8 cellular contexts compared by ENCODE assay signal in the genomic region with DNA sequence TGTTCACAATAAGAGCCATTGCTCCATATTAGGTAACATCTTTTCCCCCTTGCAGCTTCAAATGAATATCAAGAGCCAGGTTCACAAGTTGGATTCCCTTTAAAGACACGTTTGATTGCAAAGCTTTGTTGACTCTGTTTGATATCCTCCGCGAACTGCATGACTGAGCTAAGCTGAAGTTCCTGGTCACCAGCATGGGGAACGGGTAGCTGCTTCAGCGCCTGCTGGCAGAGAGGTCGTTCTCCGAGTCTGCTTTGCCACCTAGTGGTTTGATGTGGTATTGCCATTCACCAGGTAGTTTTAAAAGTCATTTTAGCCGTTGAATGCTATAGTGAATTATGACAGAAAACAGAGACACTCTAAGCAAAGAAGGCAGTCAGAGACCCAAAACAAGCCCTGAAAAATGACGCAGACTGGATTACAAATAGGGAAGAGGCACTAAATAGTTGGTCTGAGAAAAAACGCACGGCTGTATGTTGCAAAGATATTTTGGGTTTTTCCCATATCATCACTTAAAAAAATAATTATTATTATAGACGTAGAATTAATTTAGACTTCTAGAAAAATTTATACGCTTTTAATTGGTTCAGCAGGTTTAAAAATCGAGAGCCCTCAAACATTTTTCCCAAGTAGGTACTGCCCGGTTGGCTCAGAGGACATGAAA.
A peak's percentile ranks its signal among the peaks of the same experiment; 100 is the strongest.
DNase-seq lines count a peak whose midpoint lies in the region; ATAC-seq, FAIRE-seq and TF ChIP-seq lines count a peak whose summit lies in the region.

No MANE protein-coding gene starts in this region.

- H3K4me3 Mint-ChIP-seq in WTC11: peak overlapping the region; percentile 46

- H3K27ac Mint-ChIP-seq in WTC11: no peak overlapping the region

- no peaks in the 10 kb centered on the region for H3K27me3 Mint-ChIP-seq in WTC11 (ENCODE audit: low read depth)

- intact Hi-C loops in kidney (cut with DNase I): loop anchor here (10.0 kb wide), 1 partner anchor 493 kb away; no protein-coding TSS in a partner anchor

- no peak overlapping the region for H3K27ac ChIP-seq in kidney (ENCODE audit: low read depth in 2 of 2, low read length in 2 of 2)

- TF ChIP-seq CTCF in WTC11 (IDR thresholded peaks at IDR 0.05) (peak; percentile 91), kidney (IDR thresholded peaks at IDR 0.05; ENCODE audit: borderline replicate concordance, extremely low read depth, insufficient read depth) (peak; percentile 97)

- peak; percentile 98 for ATAC-seq in GM18868 (IDR thresholded peaks at IDR 0.05; ENCODE audit: unreplicated experiment)
- ATAC-seq in HG03103 (IDR thresholded peaks at IDR 0.05; ENCODE audit: low read depth, unreplicated experiment): peak; percentile 99
- ATAC-seq in WTC11: peak; percentile 97

- POLR2A ChIA-PET in WTC11 (lab: Charles Lee): interaction anchor here (0.9 kb wide), 1 partner anchor 84 kb away, joined by 3 read pairs; no protein-coding TSS in a partner anchor

- CTCF ChIA-PET in WTC11 (lab: Charles Lee): interaction anchor here (0.5 to 2.0 kb wide), 30 partner anchors 9 to 1179 kb away, joined by 3 to 15 read pairs (median 3); a partner anchor contains a TSS

- peak; percentile 83 for DNase-seq in AG08395 (ENCODE audit: low spot score)
- DNase-seq in NCI-H2171 (lab: John Stamatoyannopoulos, UW): peak; percentile 17
- peak; percentile 80 for DNase-seq in WTC11 (ENCODE audit: low spot score)
- DNase-seq in central memory CD4-positive, alpha-beta T cell: peak; percentile 58
- DNase-seq in kidney: peak; percentile 87
- DNase-seq in stimulated activated CD4-positive, alpha-beta T cell treated with anti-CD3 and anti-CD28 coated beads, Interleukin-1b, Interleukin-23, amount 100 ng/mL, for 48 hours: peak; percentile 76

- H3K4me3 ChIP-seq in kidney (ENCODE audit: low read length in 2 of 2): peak overlapping the region; percentile 35 to 46

- peaks cover 4 to 7% of the 10 kb centered on the region in 2 donors for H3K4me1 ChIP-seq in kidney (ENCODE audit: control insufficient read depth in 1 of 2, insufficient read depth in 1 of 2, low read depth in 1 of 2, low read length in 2 of 2)

- no peaks in the 10 kb centered on the region for H3K9me3 ChIP-seq in kidney (ENCODE audit: control insufficient read depth in 1 of 2, low read length in 2 of 2)

- no peak overlapping the region for H3K9ac ChIP-seq in kidney (ENCODE audit: low read length in 2 of 2)

- FAIRE-seq in kidney (lab: Jason Lieb, UNC): peak; percentile 80

- H3K4me1 Mint-ChIP-seq in WTC11: peaks cover 14% of the 10 kb centered on the region

- H3K36me3 Mint-ChIP-seq in WTC11: peaks cover 7% of the 10 kb centered on the region

- peaks cover 9% of the 10 kb centered on the region for H3K9me3 Mint-ChIP-seq in WTC11

- H3K36me3 ChIP-seq in kidney (ENCODE audit: control insufficient read depth in 1 of 2, insufficient read depth in 2 of 2, low read length in 2 of 2): no peaks in the 10 kb centered on the region

TF ChIP-seq in WTC11, 78 proteins besides CTCF, POLR2A, EP300 and RAD21 (continues in another document):
- TF ChIP-seq ZNF671 (CRISPR knock-in tag; IDR thresholded peaks at IDR 0.05): no peak
- TF ChIP-seq NFYB (CRISPR knock-in tag; conservative IDR thresholded peaks at IDR 0.05; ENCODE audit: low read depth): no peak
- no peak for TF ChIP-seq NFE2L1 (CRISPR knock-in tag; IDR thresholded peaks at IDR 0.05)
- TF ChIP-seq, protein P1, sequence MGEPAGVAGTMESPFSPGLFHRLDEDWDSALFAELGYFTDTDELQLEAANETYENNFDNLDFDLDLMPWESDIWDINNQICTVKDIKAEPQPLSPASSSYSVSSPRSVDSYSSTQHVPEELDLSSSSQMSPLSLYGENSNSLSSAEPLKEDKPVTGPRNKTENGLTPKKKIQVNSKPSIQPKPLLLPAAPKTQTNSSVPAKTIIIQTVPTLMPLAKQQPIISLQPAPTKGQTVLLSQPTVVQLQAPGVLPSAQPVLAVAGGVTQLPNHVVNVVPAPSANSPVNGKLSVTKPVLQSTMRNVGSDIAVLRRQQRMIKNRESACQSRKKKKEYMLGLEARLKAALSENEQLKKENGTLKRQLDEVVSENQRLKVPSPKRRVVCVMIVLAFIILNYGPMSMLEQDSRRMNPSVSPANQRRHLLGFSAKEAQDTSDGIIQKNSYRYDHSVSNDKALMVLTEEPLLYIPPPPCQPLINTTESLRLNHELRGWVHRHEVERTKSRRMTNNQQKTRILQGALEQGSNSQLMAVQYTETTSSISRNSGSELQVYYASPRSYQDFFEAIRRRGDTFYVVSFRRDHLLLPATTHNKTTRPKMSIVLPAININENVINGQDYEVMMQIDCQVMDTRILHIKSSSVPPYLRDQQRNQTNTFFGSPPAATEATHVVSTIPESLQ (CRISPR knock-in tag; IDR thresholded peaks at IDR 0.05): no peak
- TF ChIP-seq, protein P2, sequence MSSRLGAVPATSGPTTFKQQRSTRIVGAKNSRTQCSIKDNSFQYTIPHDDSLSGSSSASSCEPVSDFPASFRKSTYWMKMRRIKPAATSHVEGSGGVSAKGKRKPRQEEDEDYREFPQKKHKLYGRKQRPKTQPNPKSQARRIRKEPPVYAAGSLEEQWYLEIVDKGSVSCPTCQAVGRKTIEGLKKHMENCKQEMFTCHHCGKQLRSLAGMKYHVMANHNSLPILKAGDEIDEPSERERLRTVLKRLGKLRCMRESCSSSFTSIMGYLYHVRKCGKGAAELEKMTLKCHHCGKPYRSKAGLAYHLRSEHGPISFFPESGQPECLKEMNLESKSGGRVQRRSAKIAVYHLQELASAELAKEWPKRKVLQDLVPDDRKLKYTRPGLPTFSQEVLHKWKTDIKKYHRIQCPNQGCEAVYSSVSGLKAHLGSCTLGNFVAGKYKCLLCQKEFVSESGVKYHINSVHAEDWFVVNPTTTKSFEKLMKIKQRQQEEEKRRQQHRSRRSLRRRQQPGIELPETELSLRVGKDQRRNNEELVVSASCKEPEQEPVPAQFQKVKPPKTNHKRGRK (CRISPR knock-in tag; IDR thresholded peaks at IDR 0.05; ENCODE audit: borderline replicate concordance): no peak
- TF ChIP-seq, protein P3, sequence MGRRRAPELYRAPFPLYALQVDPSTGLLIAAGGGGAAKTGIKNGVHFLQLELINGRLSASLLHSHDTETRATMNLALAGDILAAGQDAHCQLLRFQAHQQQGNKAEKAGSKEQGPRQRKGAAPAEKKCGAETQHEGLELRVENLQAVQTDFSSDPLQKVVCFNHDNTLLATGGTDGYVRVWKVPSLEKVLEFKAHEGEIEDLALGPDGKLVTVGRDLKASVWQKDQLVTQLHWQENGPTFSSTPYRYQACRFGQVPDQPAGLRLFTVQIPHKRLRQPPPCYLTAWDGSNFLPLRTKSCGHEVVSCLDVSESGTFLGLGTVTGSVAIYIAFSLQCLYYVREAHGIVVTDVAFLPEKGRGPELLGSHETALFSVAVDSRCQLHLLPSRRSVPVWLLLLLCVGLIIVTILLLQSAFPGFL (CRISPR knock-in tag; IDR thresholded peaks at IDR 0.05; ENCODE audit: borderline replicate concordance): no peak
- TF ChIP-seq, protein P4, sequence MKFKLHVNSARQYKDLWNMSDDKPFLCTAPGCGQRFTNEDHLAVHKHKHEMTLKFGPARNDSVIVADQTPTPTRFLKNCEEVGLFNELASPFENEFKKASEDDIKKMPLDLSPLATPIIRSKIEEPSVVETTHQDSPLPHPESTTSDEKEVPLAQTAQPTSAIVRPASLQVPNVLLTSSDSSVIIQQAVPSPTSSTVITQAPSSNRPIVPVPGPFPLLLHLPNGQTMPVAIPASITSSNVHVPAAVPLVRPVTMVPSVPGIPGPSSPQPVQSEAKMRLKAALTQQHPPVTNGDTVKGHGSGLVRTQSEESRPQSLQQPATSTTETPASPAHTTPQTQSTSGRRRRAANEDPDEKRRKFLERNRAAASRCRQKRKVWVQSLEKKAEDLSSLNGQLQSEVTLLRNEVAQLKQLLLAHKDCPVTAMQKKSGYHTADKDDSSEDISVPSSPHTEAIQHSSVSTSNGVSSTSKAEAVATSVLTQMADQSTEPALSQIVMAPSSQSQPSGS (CRISPR knock-in tag; IDR thresholded peaks at IDR 0.05; ENCODE audit: borderline replicate concordance, low read depth): no peak
- no peak for TF ChIP-seq JUN (CRISPR knock-in tag; IDR thresholded peaks at IDR 0.05)
- TF ChIP-seq ZNF317 (CRISPR knock-in tag; IDR thresholded peaks at IDR 0.05; ENCODE audit: borderline replicate concordance, low read depth): no peak
- TF ChIP-seq, protein P5, sequence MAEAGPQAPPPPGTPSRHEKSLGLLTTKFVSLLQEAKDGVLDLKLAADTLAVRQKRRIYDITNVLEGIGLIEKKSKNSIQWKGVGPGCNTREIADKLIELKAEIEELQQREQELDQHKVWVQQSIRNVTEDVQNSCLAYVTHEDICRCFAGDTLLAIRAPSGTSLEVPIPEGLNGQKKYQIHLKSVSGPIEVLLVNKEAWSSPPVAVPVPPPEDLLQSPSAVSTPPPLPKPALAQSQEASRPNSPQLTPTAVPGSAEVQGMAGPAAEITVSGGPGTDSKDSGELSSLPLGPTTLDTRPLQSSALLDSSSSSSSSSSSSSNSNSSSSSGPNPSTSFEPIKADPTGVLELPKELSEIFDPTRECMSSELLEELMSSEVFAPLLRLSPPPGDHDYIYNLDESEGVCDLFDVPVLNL (CRISPR knock-in tag; IDR thresholded peaks at IDR 0.05; ENCODE audit: borderline replicate concordance, low read depth): no peak
- TF ChIP-seq, protein P6, sequence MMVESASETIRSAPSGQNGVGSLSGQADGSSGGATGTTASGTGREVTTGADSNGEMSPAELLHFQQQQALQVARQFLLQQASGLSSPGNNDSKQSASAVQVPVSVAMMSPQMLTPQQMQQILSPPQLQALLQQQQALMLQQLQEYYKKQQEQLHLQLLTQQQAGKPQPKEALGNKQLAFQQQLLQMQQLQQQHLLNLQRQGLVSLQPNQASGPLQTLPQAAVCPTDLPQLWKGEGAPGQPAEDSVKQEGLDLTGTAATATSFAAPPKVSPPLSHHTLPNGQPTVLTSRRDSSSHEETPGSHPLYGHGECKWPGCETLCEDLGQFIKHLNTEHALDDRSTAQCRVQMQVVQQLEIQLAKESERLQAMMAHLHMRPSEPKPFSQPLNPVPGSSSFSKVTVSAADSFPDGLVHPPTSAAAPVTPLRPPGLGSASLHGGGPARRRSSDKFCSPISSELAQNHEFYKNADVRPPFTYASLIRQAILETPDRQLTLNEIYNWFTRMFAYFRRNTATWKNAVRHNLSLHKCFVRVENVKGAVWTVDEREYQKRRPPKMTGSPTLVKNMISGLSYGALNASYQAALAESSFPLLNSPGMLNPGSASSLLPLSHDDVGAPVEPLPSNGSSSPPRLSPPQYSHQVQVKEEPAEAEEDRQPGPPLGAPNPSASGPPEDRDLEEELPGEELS (CRISPR knock-in tag; IDR thresholded peaks at IDR 0.05): no peak
- TF ChIP-seq ZNF423 (CRISPR knock-in tag; IDR thresholded peaks at IDR 0.05): no peak

Comparison
In these comparisons a context has a peak if more than half of its experiments do, and no peak if none do; other contexts are left out.
1. DNase-seq: peak in every context shown above with its lines; median percentile 87 in kidney; 83 in AG08395; 80 in WTC11; 76 in stimulated activated CD4-positive, alpha-beta T cell treated with anti-CD3 and anti-CD28 coated beads, Interleukin-1b, Interleukin-23, amount 100 ng/mL, for 48 hours; 58 in central memory CD4-positive, alpha-beta T cell; 17 in NCI-H2171.